ENCODE assay signal across 9 cellular contexts in the genomic region with DNA sequence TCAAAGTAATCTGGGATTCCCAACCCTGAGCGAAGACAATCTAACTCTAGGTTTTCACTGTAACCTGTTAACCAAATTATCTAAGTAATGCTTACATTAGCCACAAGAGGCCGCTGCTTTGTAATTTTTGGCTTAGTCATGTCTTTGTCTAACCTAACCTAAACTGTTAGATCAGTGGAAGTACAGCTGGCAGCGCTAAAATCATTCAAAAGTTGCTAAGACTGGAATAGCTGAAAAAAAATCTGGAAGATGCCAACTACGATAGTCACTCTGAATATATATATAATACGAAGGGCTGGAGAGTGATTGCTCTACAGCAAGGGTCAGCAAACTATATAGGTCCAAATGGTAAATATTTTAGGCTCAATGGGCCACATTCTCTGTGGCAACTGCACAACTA.
DNase-seq lines count a peak whose midpoint lies in the region; ATAC-seq and TF ChIP-seq lines count a peak whose summit lies in the region.
"Had no signal": no experiment of that assay in that cellular context is flagged by ENCODE, and none has a peak within 500 bp of the region (broad histone marks: within the 10 kb centered on the region; RNA-seq: fewer than 3 reads in every experiment).

No MANE protein-coding gene starts in this region.

- peak; percentile 93 for ATAC-seq in GM21515 (IDR thresholded peaks at IDR 0.05; ENCODE audit: unreplicated experiment)
- ATAC-seq in heart right ventricle: peak; percentile 71 to 86 (median 80)

- no peaks in the 10 kb centered on the region for H3K9me3 ChIP-seq in heart right ventricle
- H3K9me3 ChIP-seq: BLaER1 had no signal

- H3K27ac Mint-ChIP-seq in activated naive CD8-positive, alpha-beta T cell treated with anti-CD3 and anti-CD28 coated beads for 36 hours: no peak overlapping the region

- peaks cover 0 to 32% (median 3%) of the 10 kb centered on the region in 9 donors for H3K4me1 ChIP-seq in heart right ventricle
- H3K4me1 ChIP-seq: BLaER1 had no signal

- H3K27me3 Mint-ChIP-seq in activated naive CD8-positive, alpha-beta T cell treated with anti-CD3 and anti-CD28 coated beads for 36 hours: no peaks in the 10 kb centered on the region

- 20 to 26% methylated on average over 5 of the region's 5 CpGs for WGBS in heart right ventricle, 2 donors

- peak overlapping the region in 2 of 10 donors; percentile 13 to 33 for H3K27ac ChIP-seq in heart right ventricle
- H3K27ac ChIP-seq: BLaER1 had no signal

- H3K4me1 Mint-ChIP-seq in activated naive CD8-positive, alpha-beta T cell treated with anti-CD3 and anti-CD28 coated beads for 36 hours: no peaks in the 10 kb centered on the region

- H3K36me3 ChIP-seq in heart right ventricle: peaks cover 0 to 54% (median 37%) of the 10 kb centered on the region in 9 donors

- TF ChIP-seq CTCF in heart right ventricle (IDR thresholded peaks at IDR 0.05): peak; percentile 48 to 84 (median 77)

- no peak overlapping the region for H3K4me3 ChIP-seq in heart right ventricle
- H3K4me3 ChIP-seq: BLaER1 had no signal

- DNase-seq in NCI-H1417 (lab: John Stamatoyannopoulos, UW) (peak; percentile 13 to 79 (median 76)), NCI-H1417 treated with DMSO at 0.1 percent for 48 hours (lab: John Stamatoyannopoulos, UW) (no peak), HK-2 (ENCODE audit: unreplicated experiment) (peak; percentile 11), OCI-M1 (lab: John Stamatoyannopoulos, UW) (peak; percentile 84), heart right ventricle (peak in 1 of 2 donors; percentile 73), retina (peak; percentile 43)
- DNase-seq in activated naive CD8-positive, alpha-beta T cell treated with anti-CD3 and anti-CD28 coated beads for 36 hours: peak; percentile 22

- no peak overlapping the region for H3K4me3 Mint-ChIP-seq in activated naive CD8-positive, alpha-beta T cell treated with anti-CD3 and anti-CD28 coated beads for 36 hours

- no peaks in the 10 kb centered on the region for H3K9me3 Mint-ChIP-seq in activated naive CD8-positive, alpha-beta T cell treated with anti-CD3 and anti-CD28 coated beads for 36 hours

- intact Hi-C loops in heart right ventricle (cut with DNase I): loop anchor here in 8 of 10 donors (1.0 to 10.0 kb wide), 13 partner anchors 38 to 671 kb away; no protein-coding TSS in a partner anchor

- peaks cover 3% of the 10 kb centered on the region for H3K36me3 Mint-ChIP-seq in activated naive CD8-positive, alpha-beta T cell treated with anti-CD3 and anti-CD28 coated beads for 36 hours

- no peaks in the 10 kb centered on the region for H3K27me3 ChIP-seq in heart right ventricle
- H3K27me3 ChIP-seq: BLaER1 had no signal
